8 cellular contexts compared by ENCODE assay signal in genomic region chr3:3200632-3201212, GRCh38. TPM values are rescaled to one million over a fixed set of nuclear protein-coding genes. Genes with fewer than 3 reads are reported as not detected.
A peak's percentile ranks its signal among the peaks of the same experiment; 100 is the strongest.
DNase-seq lines count a peak whose midpoint lies in the region; ATAC-seq, FAIRE-seq and TF ChIP-seq lines count a peak whose summit lies in the region.

No MANE protein-coding gene starts in this region.

- H3K9me3 Mint-ChIP-seq in endodermal cell = peaks cover 6% of the 10 kb centered on the region
- peaks cover 3% of the 10 kb centered on the region for H3K9me3 Mint-ChIP-seq in mesothelial cell of epicardium

- H3K36me3 ChIP-seq in endodermal cell (ENCODE audit: control insufficient read depth, insufficient read depth, low read length) = no peaks in the 10 kb centered on the region

- H3K27ac ChIP-seq in endodermal cell (ENCODE audit: low read depth, low read length) = no peak overlapping the region

- peak; percentile 63 for FAIRE-seq in HTR-8/SVneo (lab: Jason Lieb, UNC)

- H3K36me3 Mint-ChIP-seq in endodermal cell (ENCODE audit: low read depth) (no peaks in the 10 kb centered on the region), mesothelial cell of epicardium (no peaks in the 10 kb centered on the region)

- no peak overlapping the region for H3K4me3 ChIP-seq in endodermal cell (ENCODE audit: low read length)

- H3K4me1 Mint-ChIP-seq in endodermal cell = peaks cover 16% of the 10 kb centered on the region
- H3K4me1 Mint-ChIP-seq in mesothelial cell of epicardium = peaks cover 13% of the 10 kb centered on the region

- DNase-seq in activated CD8-positive, alpha-beta memory T cell treated with anti-CD3 and anti-CD28 coated beads, Interleukin-2, amount 50 U/mL, for 4 hours = peak; percentile 25
- DNase-seq in activated CD8-positive, alpha-beta memory T cell treated with anti-CD3 and anti-CD28 coated beads, Interleukin-2, amount 50 U/mL, for 48 hours = no peak
- peak; percentile 20 for DNase-seq in HTR-8/SVneo (ENCODE audit: insufficient read length, low spot score)
- DNase-seq in RPMI7951 (ENCODE audit: low read depth) = peak; percentile 65
- DNase-seq in endodermal cell = peak; percentile 80
- DNase-seq in mesothelial cell of epicardium (ENCODE audit: low spot score in 2 of 2, unreplicated experiment in 2 of 2) = peak; percentile 36 to 54
- DNase-seq in NCI-H187 treated with DMSO at 0.1 percent for 48 hours (lab: John Stamatoyannopoulos, UW) = no peak

- TF ChIP-seq CTCF in endodermal cell (conservative IDR thresholded peaks at IDR 0.05) (peak; percentile 93), mesothelial cell of epicardium (IDR thresholded peaks at IDR 0.05; ENCODE audit: unreplicated experiment) (peak; percentile 81)

- WGBS in endodermal cell (ENCODE audit: insufficient coverage in 1 of 2, insufficient read length in 1 of 2), 2 experiments = 14 to 38% methylated on average over 2 to 7 of the region's 7 CpGs

- no peak overlapping the region for H3K9ac ChIP-seq in endodermal cell (ENCODE audit: extremely low read depth, low read length, poor library complexity, severe bottlenecking)

- ATAC-seq in GM21528 (IDR thresholded peaks at IDR 0.05; ENCODE audit: low FRiP score, unreplicated experiment) = peak; percentile 60

- H3K4me1 ChIP-seq in endodermal cell (ENCODE audit: control insufficient read depth, insufficient read depth, low read length) = no peaks in the 10 kb centered on the region

- peaks cover 27% of the 10 kb centered on the region for H3K27me3 Mint-ChIP-seq in endodermal cell (ENCODE audit: insufficient read depth)
- H3K27me3 Mint-ChIP-seq in mesothelial cell of epicardium (ENCODE audit: low read depth) = peaks cover 15% of the 10 kb centered on the region

- H3K4me3 Mint-ChIP-seq in endodermal cell = no peak overlapping the region
- no peak overlapping the region for H3K4me3 Mint-ChIP-seq in mesothelial cell of epicardium

- H3K9me3 ChIP-seq in endodermal cell (ENCODE audit: control insufficient read depth, low read length) = no peaks in the 10 kb centered on the region

- no peak overlapping the region for H3K27ac Mint-ChIP-seq in endodermal cell
- no peak overlapping the region for H3K27ac Mint-ChIP-seq in mesothelial cell of epicardium

- peaks cover 30% of the 10 kb centered on the region for H3K27me3 ChIP-seq in endodermal cell (ENCODE audit: control insufficient read depth, insufficient read depth, low read length, poor library complexity, severe bottlenecking)

RNA-seq across cellular contexts. Expression of gene CRBN, which starts 21.2 kb away (rescaled TPM):
- total RNA-seq in RPMI7951 (2014; rRNA removed; shearing (Covaris generic)) = 64.9 and 73.5 TPM in 2 replicates
- 10 to 100 TPM; 35.3 to 36.8 TPM for total RNA-seq in endodermal cell
- 47.5 TPM for polyA plus RNA-seq in endodermal cell (2013, experiment 1 of 2)
- polyA plus RNA-seq in endodermal cell (2013, experiment 2 of 2) = 43.9 TPM
- 44.4 to 46.0 TPM (median 44.5 TPM) in 3 replicates for total RNA-seq in mesothelial cell of epicardium

Comparison
In these comparisons a context has a peak if more than half of its experiments do, and no peak if none do; other contexts are left out.
1. DNase-seq: peak in activated CD8-positive, alpha-beta memory T cell treated with anti-CD3 and anti-CD28 coated beads, Interleukin-2, amount 50 U/mL, for 4 hours (single experiment), HTR-8/SVneo (single experiment), RPMI7951 (single experiment), endodermal cell (single experiment) and mesothelial cell of epicardium (2 of 2); none in activated CD8-positive, alpha-beta memory T cell treated with anti-CD3 and anti-CD28 coated beads, Interleukin-2, amount 50 U/mL, for 48 hours (single experiment) and NCI-H187 treated with DMSO at 0.1 percent for 48 hours (single experiment).